Comparison of ENCODE assay signal across 13 cellular contexts in the genomic region with DNA sequence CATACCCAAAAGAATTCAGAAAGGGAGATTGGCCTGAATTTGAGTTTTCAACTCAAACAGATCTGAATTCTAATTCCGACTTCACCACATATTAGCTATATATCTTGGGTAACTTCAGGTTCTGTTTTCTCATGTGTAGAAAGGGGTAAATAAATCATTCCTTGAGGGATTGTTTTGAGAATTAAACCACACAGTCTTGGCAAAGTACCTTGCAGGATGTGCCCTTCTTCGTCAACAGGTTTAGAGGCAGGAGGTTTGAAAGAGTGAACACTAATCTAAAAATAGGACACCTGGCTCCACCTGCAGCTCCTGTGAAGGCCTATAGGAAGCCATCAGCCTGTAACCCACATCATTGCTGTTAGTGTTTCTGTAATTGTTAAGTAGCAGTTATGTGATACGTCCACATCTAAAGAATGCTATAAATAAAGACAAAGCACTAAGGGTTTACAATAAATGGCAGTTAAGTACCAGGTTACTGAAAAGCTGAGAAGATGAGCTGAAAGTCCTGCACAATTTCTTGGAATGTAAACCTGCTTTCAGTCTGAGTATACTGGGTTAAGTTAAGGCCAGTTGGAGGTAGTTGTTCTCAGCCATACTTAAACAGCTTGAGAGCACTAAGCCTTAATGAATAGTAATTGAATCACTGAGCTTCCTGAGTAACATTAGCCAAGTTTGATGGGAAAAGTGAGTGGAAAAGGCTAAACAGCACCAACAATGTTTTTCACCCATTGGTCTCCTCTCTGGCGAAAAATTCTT. TPM values are rescaled to one million over a fixed set of nuclear protein-coding genes. Genes with fewer than 3 reads are reported as not detected.
A peak's percentile ranks its signal among the peaks of the same experiment; 100 is the strongest.
DNase-seq lines count a peak whose midpoint lies in the region; ATAC-seq and TF ChIP-seq lines count a peak whose summit lies in the region.
"Had no signal": no experiment of that assay in that cellular context is flagged by ENCODE, and none has a peak within 500 bp of the region (broad histone marks: within the 10 kb centered on the region; RNA-seq: fewer than 3 reads in every experiment).

No MANE protein-coding gene starts in this region.

- H3K27me3 Mint-ChIP-seq in osteocyte (ENCODE audit: unreplicated experiment) = no peaks in the 10 kb centered on the region

- intact Hi-C loops in Right ventricle myocardium superior (cut with DNase I) (no loop called here), uterus (cut with DNase I; ENCODE audit: low total_unique reads) (no loop called here)

- H3K36me3 Mint-ChIP-seq in osteocyte (ENCODE audit: unreplicated experiment) = peaks cover 50% of the 10 kb centered on the region
- H3K36me3 Mint-ChIP-seq: CD8-positive, alpha-beta T cell had no signal

- no peak overlapping the region for H3K9ac ChIP-seq in mucosa of rectum (ENCODE audit: low read depth in 1 of 2, low read length in 2 of 2)

- ATAC-seq in Right ventricle myocardium superior (ENCODE audit: poor library complexity) = no peak
- no peak for ATAC-seq in GM18520 (IDR thresholded peaks at IDR 0.05; ENCODE audit: unreplicated experiment)
- ATAC-seq: CD8-positive, alpha-beta T cell; stimulated activated naive CD8-positive, alpha-beta T cell treated with anti-CD3 and anti-CD28 coated beads, Interleukin-15, amount 100 ng/mL, for 72 hours had no signal

- H3K27me3 ChIP-seq in right atrium auricular region = no peaks in the 10 kb centered on the region
- H3K27me3 ChIP-seq in mucosa of rectum (ENCODE audit: control insufficient read depth in 2 of 2, insufficient read depth in 2 of 2, low read length in 2 of 2) = no peaks in the 10 kb centered on the region
- no peaks in the 10 kb centered on the region for H3K27me3 ChIP-seq in uterus

- no peak for DNase-seq in right atrium auricular region (ENCODE audit: low spot score)
- DNase-seq in Right ventricle myocardium superior = no peak
- DNase-seq in astrocyte of the cerebellum (ENCODE audit: low read depth) = no peak
- no peak for DNase-seq in uterus
- DNase-seq in activated T-cell treated with anti-CD3 and anti-CD28 coated beads for 4 hours = no peak
- no peak for DNase-seq in osteocyte (ENCODE audit: extremely low spot score, unreplicated experiment)
- DNase-seq: activated CD4-positive, CD25-positive, alpha-beta regulatory T cell; activated naive CD4-positive, alpha-beta T cell treated with anti-CD3 and anti-CD28 coated beads, Interleukin-2, amount 50 U/mL, for 16 hours; CD8-positive, alpha-beta T cell; stimulated activated naive CD8-positive, alpha-beta T cell treated with anti-CD3 and anti-CD28 coated beads, Interleukin-15, amount 100 ng/mL, for 72 hours had no signal

- H3K4me3 Mint-ChIP-seq in osteocyte (ENCODE audit: unreplicated experiment) = no peak overlapping the region
- H3K4me3 Mint-ChIP-seq: CD8-positive, alpha-beta T cell had no signal

- TF ChIP-seq CTCF in right atrium auricular region (IDR thresholded peaks at IDR 0.05) (no peak), astrocyte of the cerebellum (IDR thresholded peaks at IDR 0.05; ENCODE audit: low read depth, low read length, missing control alignments) (no peak), uterus (IDR thresholded peaks at IDR 0.05) (no peak), osteocyte (IDR thresholded peaks at IDR 0.05) (no peak)

- no peak overlapping the region for H3K27ac Mint-ChIP-seq in osteocyte (ENCODE audit: unreplicated experiment)
- H3K27ac Mint-ChIP-seq: CD8-positive, alpha-beta T cell had no signal

- peaks cover 64% of the 10 kb centered on the region for H3K4me1 Mint-ChIP-seq in osteocyte (ENCODE audit: unreplicated experiment)

- H3K27ac ChIP-seq in right atrium auricular region (peak overlapping the region; percentile 67 to 80), mucosa of rectum (ENCODE audit: low read depth in 2 of 2, low read length in 2 of 2) (peak overlapping the region; percentile 31 to 38), uterus (peak overlapping the region; percentile 86 to 92)
- H3K27ac ChIP-seq: RWPE1 had no signal

- TF ChIP-seq POLR2A in uterus (IDR thresholded peaks at IDR 0.05) = no peak

- no peaks in the 10 kb centered on the region for H3K4me1 ChIP-seq in right atrium auricular region
- no peaks in the 10 kb centered on the region for H3K4me1 ChIP-seq in mucosa of rectum (ENCODE audit: control insufficient read depth in 2 of 2, insufficient read depth in 2 of 2, low read length in 2 of 2)
- H3K4me1 ChIP-seq in uterus = peaks cover 3 to 11% of the 10 kb centered on the region in 2 donors

- in situ Hi-C loops in astrocyte of the cerebellum (cut with HindIII; ENCODE audit: low sequenced_read_pairs) = loop anchor here (25.0 kb wide), 2 partner anchors 177 to 352 kb away; a partner anchor contains a TSS

- H3K36me3 ChIP-seq in right atrium auricular region (no peaks in the 10 kb centered on the region), mucosa of rectum (ENCODE audit: control insufficient read depth in 2 of 2, insufficient read depth in 2 of 2, low read length in 2 of 2) (no peaks in the 10 kb centered on the region), uterus (no peaks in the 10 kb centered on the region)

- H3K9me3 ChIP-seq in right atrium auricular region (no peaks in the 10 kb centered on the region), mucosa of rectum (ENCODE audit: control insufficient read depth in 2 of 2, low read length in 2 of 2) (no peaks in the 10 kb centered on the region), uterus (no peaks in the 10 kb centered on the region)

- no peaks in the 10 kb centered on the region for H3K9me3 Mint-ChIP-seq in osteocyte (ENCODE audit: unreplicated experiment)
- H3K9me3 Mint-ChIP-seq: CD8-positive, alpha-beta T cell; stimulated activated naive CD8-positive, alpha-beta T cell treated with anti-CD3 and anti-CD28 coated beads, Interleukin-15, amount 100 ng/mL, for 72 hours had no signal

- H3K4me3 ChIP-seq in right atrium auricular region (peak overlapping the region; percentile 3 to 50), astrocyte of the cerebellum (ENCODE audit: low read depth, low read length) (peak overlapping the region; percentile 66), mucosa of rectum (ENCODE audit: low read length in 2 of 2) (peak overlapping the region in 1 of 2 donors; percentile 34), uterus (peak overlapping the region; percentile 35 to 62)

RNA-seq across cellular contexts. Expression of a gene that starts 6.0 kb away (rescaled TPM):
- total RNA-seq in right atrium auricular region (100 to 1,000 TPM in 1 of 2 donors, 10 to 100 TPM in 1; 94.4 to 206 TPM), Right ventricle myocardium superior (54.0 TPM), uterus (100 to 1,000 TPM in 2 of 4 donors, 10 to 100 TPM in 2; 29.7 to 207 (median 120) TPM), osteocyte (1,760 and 1,947 TPM in 2 replicates)
- total RNA-seq: CD8-positive, alpha-beta T cell had no signal

Comparison
In these comparisons a context has a peak if more than half of its experiments do, and no peak if none do; other contexts are left out.
1. H3K27ac ChIP-seq: peak in every context shown above with its lines; median percentile 89 in uterus; 74 in right atrium auricular region; 34 in mucosa of rectum.